In the genomic region with DNA sequence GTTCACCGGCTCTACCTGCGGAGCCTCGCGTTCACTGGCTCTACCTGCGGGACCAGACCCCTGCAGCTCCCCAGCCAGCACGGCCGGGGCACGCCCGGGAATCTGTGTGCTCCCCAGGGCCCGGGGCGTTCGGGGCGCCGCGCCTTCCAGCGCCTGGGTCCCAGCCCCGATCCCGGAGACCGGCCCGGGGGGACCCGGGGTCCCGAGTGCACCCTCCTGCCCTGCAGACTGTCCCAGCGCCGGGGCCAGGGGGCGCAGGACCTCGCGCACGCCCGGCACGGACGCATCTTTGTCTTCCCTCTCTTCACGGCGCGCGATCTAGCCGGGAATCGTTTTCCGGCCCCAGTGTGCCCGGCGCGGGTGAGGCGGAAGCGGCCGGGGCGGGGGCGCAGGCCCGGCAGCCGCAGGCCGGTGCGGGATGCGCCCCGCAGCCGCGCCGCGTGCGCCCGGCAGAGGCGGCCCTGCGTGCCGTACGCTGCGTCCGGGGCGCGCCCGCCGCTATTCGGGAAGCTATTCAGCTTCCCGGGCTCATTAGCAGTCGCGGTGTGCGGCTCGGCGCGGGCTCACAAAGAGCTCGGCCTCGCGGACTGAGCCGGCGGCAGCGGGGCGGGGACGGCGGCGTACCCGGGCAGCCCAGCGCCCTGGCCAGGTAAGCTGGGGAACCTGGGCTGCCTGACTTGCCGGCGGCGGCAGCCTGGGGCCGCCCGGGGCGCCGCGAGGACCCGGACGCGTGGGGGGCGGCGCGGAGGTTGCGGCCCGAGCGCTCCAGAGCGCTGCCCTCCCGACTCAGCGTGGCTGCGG, we compare ENCODE assay signal across 1 cellular context.
TF ChIP-seq lines count a peak whose summit lies in the region.

APBA2 (plus strand) TSS at position 345 of the 801 bp plus-strand sequence. CDS start 167,911 bp downstream, outside the sequence.

TF ChIP-seq in K562, 482 proteins besides CTCF, POLR2A, EP300 and RAD21 (continued from another document and continues in another):
- TF ChIP-seq, protein P1, sequence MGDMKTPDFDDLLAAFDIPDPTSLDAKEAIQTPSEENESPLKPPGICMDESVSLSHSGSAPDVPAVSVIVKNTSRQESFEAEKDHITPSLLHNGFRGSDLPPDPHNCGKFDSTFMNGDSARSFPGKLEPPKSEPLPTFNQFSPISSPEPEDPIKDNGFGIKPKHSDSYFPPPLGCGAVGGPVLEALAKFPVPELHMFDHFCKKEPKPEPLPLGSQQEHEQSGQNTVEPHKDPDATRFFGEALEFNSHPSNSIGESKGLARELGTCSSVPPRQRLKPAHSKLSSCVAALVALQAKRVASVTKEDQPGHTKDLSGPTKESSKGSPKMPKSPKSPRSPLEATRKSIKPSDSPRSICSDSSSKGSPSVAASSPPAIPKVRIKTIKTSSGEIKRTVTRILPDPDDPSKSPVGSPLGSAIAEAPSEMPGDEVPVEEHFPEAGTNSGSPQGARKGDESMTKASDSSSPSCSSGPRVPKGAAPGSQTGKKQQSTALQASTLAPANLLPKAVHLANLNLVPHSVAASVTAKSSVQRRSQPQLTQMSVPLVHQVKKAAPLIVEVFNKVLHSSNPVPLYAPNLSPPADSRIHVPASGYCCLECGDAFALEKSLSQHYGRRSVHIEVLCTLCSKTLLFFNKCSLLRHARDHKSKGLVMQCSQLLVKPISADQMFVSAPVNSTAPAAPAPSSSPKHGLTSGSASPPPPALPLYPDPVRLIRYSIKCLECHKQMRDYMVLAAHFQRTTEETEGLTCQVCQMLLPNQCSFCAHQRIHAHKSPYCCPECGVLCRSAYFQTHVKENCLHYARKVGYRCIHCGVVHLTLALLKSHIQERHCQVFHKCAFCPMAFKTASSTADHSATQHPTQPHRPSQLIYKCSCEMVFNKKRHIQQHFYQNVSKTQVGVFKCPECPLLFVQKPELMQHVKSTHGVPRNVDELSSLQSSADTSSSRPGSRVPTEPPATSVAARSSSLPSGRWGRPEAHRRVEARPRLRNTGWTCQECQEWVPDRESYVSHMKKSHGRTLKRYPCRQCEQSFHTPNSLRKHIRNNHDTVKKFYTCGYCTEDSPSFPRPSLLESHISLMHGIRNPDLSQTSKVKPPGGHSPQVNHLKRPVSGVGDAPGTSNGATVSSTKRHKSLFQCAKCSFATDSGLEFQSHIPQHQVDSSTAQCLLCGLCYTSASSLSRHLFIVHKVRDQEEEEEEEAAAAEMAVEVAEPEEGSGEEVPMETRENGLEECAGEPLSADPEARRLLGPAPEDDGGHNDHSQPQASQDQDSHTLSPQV (IDR thresholded peaks at IDR 0.05): peak; percentile 54; the same call in 1 of the 2 replicates
- TF ChIP-seq, protein P2, sequence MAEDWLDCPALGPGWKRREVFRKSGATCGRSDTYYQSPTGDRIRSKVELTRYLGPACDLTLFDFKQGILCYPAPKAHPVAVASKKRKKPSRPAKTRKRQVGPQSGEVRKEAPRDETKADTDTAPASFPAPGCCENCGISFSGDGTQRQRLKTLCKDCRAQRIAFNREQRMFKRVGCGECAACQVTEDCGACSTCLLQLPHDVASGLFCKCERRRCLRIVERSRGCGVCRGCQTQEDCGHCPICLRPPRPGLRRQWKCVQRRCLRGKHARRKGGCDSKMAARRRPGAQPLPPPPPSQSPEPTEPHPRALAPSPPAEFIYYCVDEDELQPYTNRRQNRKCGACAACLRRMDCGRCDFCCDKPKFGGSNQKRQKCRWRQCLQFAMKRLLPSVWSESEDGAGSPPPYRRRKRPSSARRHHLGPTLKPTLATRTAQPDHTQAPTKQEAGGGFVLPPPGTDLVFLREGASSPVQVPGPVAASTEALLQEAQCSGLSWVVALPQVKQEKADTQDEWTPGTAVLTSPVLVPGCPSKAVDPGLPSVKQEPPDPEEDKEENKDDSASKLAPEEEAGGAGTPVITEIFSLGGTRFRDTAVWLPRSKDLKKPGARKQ (CRISPR knock-in tag; IDR thresholded peaks at IDR 0.05): peak; percentile 66; the same call in 1 of the 2 replicates
- TF ChIP-seq CTBP1 (IDR thresholded peaks at IDR 0.05; ENCODE audit: borderline replicate concordance) (peak; percentile 86), SAP30 (IDR thresholded peaks at IDR 0.05; ENCODE audit: borderline replicate concordance, insufficient read depth, low read depth, low read length, poor library complexity, severe bottlenecking) (peak; percentile 28), HINFP (tag; conservative IDR thresholded peaks at IDR 0.05; ENCODE audit: low read depth) (no peak), YY1 (IDR thresholded peaks at IDR 0.05; ENCODE audit: borderline replicate concordance in 1 of 3, control insufficient read depth in 1 of 3, extremely low read depth in 1 of 3, insufficient read depth in 3 of 3, insufficient read length in 1 of 3, insufficient replicate concordance in 2 of 3, low read depth in 1 of 3, low read length in 2 of 3) (peak in 1 of 3 experiments; percentile 21), CXXC5 (CRISPR knock-in tag; IDR thresholded peaks at IDR 0.05) (peak; percentile 91), SMC3 (conservative IDR thresholded peaks at IDR 0.05; ENCODE audit: insufficient read depth, low read depth, low read length) (0 out of 2 replicates have a peak, but pooled peaks have one; percentile 2), GATA2 (CRISPR knock-in tag; IDR thresholded peaks at IDR 0.05) (no peak), ZNF3 (CRISPR knock-in tag; IDR thresholded peaks at IDR 0.05) (no peak), GATAD2B (IDR thresholded peaks at IDR 0.05; ENCODE audit: borderline replicate concordance) (peak; percentile 51; the same call in 1 of the 2 replicates), HNRNPLL (IDR thresholded peaks at IDR 0.05; ENCODE audit: low read depth, low read length, poor library complexity, severe bottlenecking) (peak; percentile 93), POLR2G (IDR thresholded peaks at IDR 0.05; ENCODE audit: low read depth, low read length) (peak; percentile 86), ZBTB40 (IDR thresholded peaks at IDR 0.05) (0 out of 2 replicates have a peak, but pooled peaks have one; percentile 46), ZBTB40 (CRISPR knock-in tag; IDR thresholded peaks at IDR 0.05) (no peak), ZFX (CRISPR knock-in tag; IDR thresholded peaks at IDR 0.05) (peak; percentile 81), ELF2 (CRISPR knock-in tag; IDR thresholded peaks at IDR 0.05) (no peak), ZNF124 (CRISPR knock-in tag; IDR thresholded peaks at IDR 0.05) (no peak), ZBTB7A (IDR thresholded peaks at IDR 0.05; ENCODE audit: borderline replicate concordance, control insufficient read depth, low read depth, low read length) (peak; percentile 64; the same call in 1 of the 2 replicates), NRF1 (conservative IDR thresholded peaks at IDR 0.05 in 1 of 2, IDR thresholded peaks at IDR 0.05 in 1 of 2) (peak; percentile 52 to 59), L3MBTL2 (IDR thresholded peaks at IDR 0.05) (peak; percentile 44; the same call in 1 of the 2 replicates), ZC3H4 (CRISPR knock-in tag; IDR thresholded peaks at IDR 0.05; ENCODE audit: borderline replicate concordance) (no peak), ZNF12 (CRISPR knock-in tag; IDR thresholded peaks at IDR 0.05) (no peak), ELK1 (CRISPR knock-in tag; IDR thresholded peaks at IDR 0.05) (no peak), ELF1 (tag; IDR thresholded peaks at IDR 0.05) (0 out of 2 replicates have a peak, but pooled peaks have one; percentile 27), CCNT2 (IDR thresholded peaks at IDR 0.05; ENCODE audit: borderline replicate concordance, extremely low read depth, insufficient read length, low read depth, low read length) (peak; percentile 62), RB1 (IDR thresholded peaks at IDR 0.05; ENCODE audit: low read depth) (peak; percentile 55), NONO (IDR thresholded peaks at IDR 0.05; ENCODE audit: low read depth in 2 of 2, low read length in 1 of 2) (peak in 1 of 2 experiments; percentile 12; a peak in 1 of 4 replicates), FOSL1 (tag; conservative IDR thresholded peaks at IDR 0.05) (no peak), SIN3A (IDR thresholded peaks at IDR 0.05; ENCODE audit: borderline replicate concordance in 2 of 2, control insufficient read depth in 1 of 2, low read depth in 2 of 2, low read length in 2 of 2) (0 out of 4 replicates have a peak, but pooled peaks of 1 of the 2 experiments have one; percentile 1)
- TF ChIP-seq, protein P3, sequence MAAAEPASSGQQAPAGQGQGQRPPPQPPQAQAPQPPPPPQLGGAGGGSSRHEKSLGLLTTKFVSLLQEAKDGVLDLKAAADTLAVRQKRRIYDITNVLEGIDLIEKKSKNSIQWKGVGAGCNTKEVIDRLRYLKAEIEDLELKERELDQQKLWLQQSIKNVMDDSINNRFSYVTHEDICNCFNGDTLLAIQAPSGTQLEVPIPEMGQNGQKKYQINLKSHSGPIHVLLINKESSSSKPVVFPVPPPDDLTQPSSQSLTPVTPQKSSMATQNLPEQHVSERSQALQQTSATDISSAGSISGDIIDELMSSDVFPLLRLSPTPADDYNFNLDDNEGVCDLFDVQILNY (CRISPR knock-in tag; IDR thresholded peaks at IDR 0.05): no peak
- TF ChIP-seq, protein P4, sequence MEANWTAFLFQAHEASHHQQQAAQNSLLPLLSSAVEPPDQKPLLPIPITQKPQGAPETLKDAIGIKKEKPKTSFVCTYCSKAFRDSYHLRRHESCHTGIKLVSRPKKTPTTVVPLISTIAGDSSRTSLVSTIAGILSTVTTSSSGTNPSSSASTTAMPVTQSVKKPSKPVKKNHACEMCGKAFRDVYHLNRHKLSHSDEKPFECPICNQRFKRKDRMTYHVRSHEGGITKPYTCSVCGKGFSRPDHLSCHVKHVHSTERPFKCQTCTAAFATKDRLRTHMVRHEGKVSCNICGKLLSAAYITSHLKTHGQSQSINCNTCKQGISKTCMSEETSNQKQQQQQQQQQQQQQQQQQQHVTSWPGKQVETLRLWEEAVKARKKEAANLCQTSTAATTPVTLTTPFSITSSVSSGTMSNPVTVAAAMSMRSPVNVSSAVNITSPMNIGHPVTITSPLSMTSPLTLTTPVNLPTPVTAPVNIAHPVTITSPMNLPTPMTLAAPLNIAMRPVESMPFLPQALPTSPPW (CRISPR knock-in tag; IDR thresholded peaks at IDR 0.05): peak; percentile 48; the same call in 1 of the 2 replicates
